In the genomic region with DNA sequence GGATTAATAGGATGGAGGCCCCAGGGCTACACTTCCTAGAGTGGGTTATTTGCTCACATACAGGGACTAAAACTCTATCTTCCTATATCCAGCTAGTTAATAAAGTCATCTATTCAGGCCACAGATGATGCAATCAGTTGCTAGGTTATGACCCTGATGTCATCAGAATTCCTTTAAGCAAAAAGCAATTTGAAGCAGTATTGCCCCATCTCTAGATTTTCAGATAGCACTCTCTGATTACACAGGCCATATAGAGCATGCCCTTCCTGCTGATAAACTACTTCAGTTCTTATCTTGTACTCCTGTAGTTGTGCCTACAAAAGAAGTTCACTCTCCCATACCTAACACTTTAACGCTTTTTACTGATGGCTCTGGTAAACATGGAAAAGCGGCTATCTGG, we compare ENCODE assay signal across 2 cellular contexts.
TF ChIP-seq lines count a peak whose summit lies in the region.

No MANE protein-coding gene starts in this region.

TF ChIP-seq in A549, 52 proteins besides CTCF, POLR2A, EP300 and RAD21 (continued from another document):
- TF ChIP-seq GATA3 (IDR thresholded peaks at IDR 0.05; ENCODE audit: borderline replicate concordance) (peak; percentile 73), ESRRA (IDR thresholded peaks at IDR 0.05; ENCODE audit: borderline replicate concordance, low read length) (no peak), NPAS2 (CRISPR knock-in tag; IDR thresholded peaks at IDR 0.05; ENCODE audit: borderline replicate concordance) (no peak), CEBPB (IDR thresholded peaks at IDR 0.05) (peak in 1 of 2 experiments; percentile 56; a peak in 1 of 4 replicates)
- TF ChIP-seq, protein P1, sequence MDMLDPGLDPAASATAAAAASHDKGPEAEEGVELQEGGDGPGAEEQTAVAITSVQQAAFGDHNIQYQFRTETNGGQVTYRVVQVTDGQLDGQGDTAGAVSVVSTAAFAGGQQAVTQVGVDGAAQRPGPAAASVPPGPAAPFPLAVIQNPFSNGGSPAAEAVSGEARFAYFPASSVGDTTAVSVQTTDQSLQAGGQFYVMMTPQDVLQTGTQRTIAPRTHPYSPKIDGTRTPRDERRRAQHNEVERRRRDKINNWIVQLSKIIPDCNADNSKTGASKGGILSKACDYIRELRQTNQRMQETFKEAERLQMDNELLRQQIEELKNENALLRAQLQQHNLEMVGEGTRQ (IDR thresholded peaks at IDR 0.05), result no peak

TF ChIP-seq in liver, 16 proteins besides CTCF, POLR2A, EP300 and RAD21 (continued from another document):
- TF ChIP-seq, protein P2, sequence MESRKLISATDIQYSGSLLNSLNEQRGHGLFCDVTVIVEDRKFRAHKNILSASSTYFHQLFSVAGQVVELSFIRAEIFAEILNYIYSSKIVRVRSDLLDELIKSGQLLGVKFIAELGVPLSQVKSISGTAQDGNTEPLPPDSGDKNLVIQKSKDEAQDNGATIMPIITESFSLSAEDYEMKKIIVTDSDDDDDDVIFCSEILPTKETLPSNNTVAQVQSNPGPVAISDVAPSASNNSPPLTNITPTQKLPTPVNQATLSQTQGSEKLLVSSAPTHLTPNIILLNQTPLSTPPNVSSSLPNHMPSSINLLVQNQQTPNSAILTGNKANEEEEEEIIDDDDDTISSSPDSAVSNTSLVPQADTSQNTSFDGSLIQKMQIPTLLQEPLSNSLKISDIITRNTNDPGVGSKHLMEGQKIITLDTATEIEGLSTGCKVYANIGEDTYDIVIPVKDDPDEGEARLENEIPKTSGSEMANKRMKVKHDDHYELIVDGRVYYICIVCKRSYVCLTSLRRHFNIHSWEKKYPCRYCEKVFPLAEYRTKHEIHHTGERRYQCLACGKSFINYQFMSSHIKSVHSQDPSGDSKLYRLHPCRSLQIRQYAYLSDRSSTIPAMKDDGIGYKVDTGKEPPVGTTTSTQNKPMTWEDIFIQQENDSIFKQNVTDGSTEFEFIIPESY (IDR thresholded peaks at IDR 0.05), result no peak
- TF ChIP-seq, protein P3, sequence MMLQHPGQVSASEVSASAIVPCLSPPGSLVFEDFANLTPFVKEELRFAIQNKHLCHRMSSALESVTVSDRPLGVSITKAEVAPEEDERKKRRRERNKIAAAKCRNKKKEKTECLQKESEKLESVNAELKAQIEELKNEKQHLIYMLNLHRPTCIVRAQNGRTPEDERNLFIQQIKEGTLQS (IDR thresholded peaks at IDR 0.05), result peak; percentile 40
- TF ChIP-seq JUND (IDR thresholded peaks at IDR 0.05) (no peak), HNF4A (conservative IDR thresholded peaks at IDR 0.05) (no peak), HNF4G (IDR thresholded peaks at IDR 0.05) (no peak), GABPA (IDR thresholded peaks at IDR 0.05 in 1 of 2, conservative IDR thresholded peaks at IDR 0.05 in 1 of 2) (no peak), MAX (IDR thresholded peaks at IDR 0.05) (no peak), TAF1 (conservative IDR thresholded peaks at IDR 0.05) (no peak)
